ENCODE assay signal across 11 cellular contexts in the genomic region with DNA sequence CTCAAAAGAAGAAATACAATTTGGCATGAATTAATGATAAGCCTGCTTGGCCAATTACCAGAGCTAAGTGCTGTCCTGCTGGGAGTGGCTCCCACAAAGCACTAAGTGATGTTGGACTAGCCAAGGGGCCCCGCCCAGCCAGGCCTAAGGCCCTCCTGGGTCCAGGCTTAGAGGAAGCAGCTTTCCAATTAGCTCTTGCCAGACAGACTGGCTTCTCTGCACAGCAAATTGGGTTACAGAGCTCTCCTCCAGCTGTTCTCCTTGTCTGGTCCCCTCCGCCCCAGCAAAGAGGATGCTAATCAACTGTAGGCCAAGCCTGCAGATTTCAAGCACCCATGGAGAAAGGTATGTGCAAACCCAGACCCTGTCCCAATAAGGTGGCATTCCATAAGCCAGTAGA.
"Had no signal": no experiment of that assay in that cellular context is flagged by ENCODE, and none has a peak within 500 bp of the region (broad histone marks: within the 10 kb centered on the region; RNA-seq: fewer than 3 reads in every experiment).

No MANE protein-coding gene starts in this region.

- H3K4me3 ChIP-seq: ovary had no signal

- DNase-seq: activated CD4-positive, alpha-beta T cell treated with anti-CD3 and anti-CD28 coated beads, Interleukin-2, amount 50 U/mL, for 4 hours; activated effector memory CD4-positive, alpha-beta T cell treated with Interleukin-2 at 50 U/mL for 16 hours; activated T-cell treated with anti-CD3 and anti-CD28 coated beads, Interleukin-2, amount 50 U/mL, for 1 hour; central memory CD4-positive, alpha-beta T cell; cortex of kidney; effector CD8-positive, alpha-beta T cell; ovary had no signal

- H3K4me3 Mint-ChIP-seq: activated naive CD4-positive, alpha-beta T cell treated with anti-CD3 and anti-CD28 coated beads, Interleukin-2, amount 50 U/mL, for 24 hours; neural crest cell; stimulated activated naive CD8-positive, alpha-beta T cell treated with anti-CD3 and anti-CD28 coated beads, Interleukin-15, Interleukin-2, amounts not matched to agents 100 ng/mL and 50 ng/mL, for 24 hours had no signal

- H3K9me3 Mint-ChIP-seq: activated naive CD4-positive, alpha-beta T cell treated with anti-CD3 and anti-CD28 coated beads, Interleukin-2, amount 50 U/mL, for 24 hours; stimulated activated naive CD8-positive, alpha-beta T cell treated with anti-CD3 and anti-CD28 coated beads, Interleukin-15, Interleukin-2, amounts not matched to agents 100 ng/mL and 50 ng/mL, for 24 hours had no signal

- ATAC-seq: activated CD4-positive, CD25-positive, alpha-beta regulatory T cell treated with anti-CD3 and anti-CD28 coated beads, Interleukin-2, amount 50 U/mL, for 24 hours had no signal

- H3K27me3 ChIP-seq: ovary had no signal

- H3K4me1 Mint-ChIP-seq: activated naive CD4-positive, alpha-beta T cell treated with anti-CD3 and anti-CD28 coated beads, Interleukin-2, amount 50 U/mL, for 24 hours; neural crest cell had no signal

- H3K27ac Mint-ChIP-seq: activated naive CD4-positive, alpha-beta T cell treated with anti-CD3 and anti-CD28 coated beads, Interleukin-2, amount 50 U/mL, for 24 hours; stimulated activated naive CD8-positive, alpha-beta T cell treated with anti-CD3 and anti-CD28 coated beads, Interleukin-15, Interleukin-2, amounts not matched to agents 100 ng/mL and 50 ng/mL, for 24 hours had no signal

- H3K36me3 Mint-ChIP-seq: activated naive CD4-positive, alpha-beta T cell treated with anti-CD3 and anti-CD28 coated beads, Interleukin-2, amount 50 U/mL, for 24 hours had no signal

- H3K27ac ChIP-seq: ovary had no signal

- H3K9me3 ChIP-seq: ovary had no signal

- H3K36me3 ChIP-seq: ovary had no signal
